ENCODE assay signal across 9 cellular contexts in genomic region chr11:107564877-107565218, GRCh38. TPM values are rescaled to one million over a fixed set of nuclear protein-coding genes. Genes with fewer than 3 reads are reported as not detected.
DNase-seq lines count a peak whose midpoint lies in the region; ATAC-seq and TF ChIP-seq lines count a peak whose summit lies in the region.
"Had no signal": no experiment of that assay in that cellular context is flagged by ENCODE, and none has a peak within 500 bp of the region (broad histone marks: within the 10 kb centered on the region; RNA-seq: fewer than 3 reads in every experiment).

No MANE protein-coding gene starts in this region.

- H3K4ac ChIP-seq in mesenchymal stem cell (ENCODE audit: low read depth in 1 of 2, low read length in 2 of 2), result peak overlapping the region in 1 of 2 experiments; percentile 98

- peaks cover 55% of the 10 kb centered on the region for H3K4me1 Mint-ChIP-seq in activated T-cell treated with anti-CD3 and anti-CD28 coated beads, Interleukin-2, amount 50 U/mL, for 72 hours (ENCODE audit: low read depth)

- H3K27me3 Mint-ChIP-seq in activated T-cell treated with anti-CD3 and anti-CD28 coated beads, Interleukin-2, amount 50 U/mL, for 72 hours (ENCODE audit: low read depth), result no peaks in the 10 kb centered on the region

- H3K9ac ChIP-seq in mesenchymal stem cell (ENCODE audit: low read length), result peak overlapping the region; percentile 93

- H3K9me3 Mint-ChIP-seq in activated T-cell treated with anti-CD3 and anti-CD28 coated beads, Interleukin-2, amount 50 U/mL, for 72 hours, result no peaks in the 10 kb centered on the region

- H3K23ac ChIP-seq in mesenchymal stem cell (ENCODE audit: low read length in 2 of 2), result no peak overlapping the region

- H2AFZ ChIP-seq in mesenchymal stem cell (ENCODE audit: low read depth, low read length), result peak overlapping the region; percentile 100

- H2BK120ac ChIP-seq in mesenchymal stem cell (ENCODE audit: low read depth, low read length), result no peak overlapping the region

- peak overlapping the region; percentile 83 for H3K27ac ChIP-seq in brain microvascular endothelial cell
- H3K27ac ChIP-seq in mesenchymal stem cell (ENCODE audit: low read length, poor library complexity, severe bottlenecking), result no peak overlapping the region

- no peak overlapping the region for H4K91ac ChIP-seq in mesenchymal stem cell (ENCODE audit: low read length)

- H3K9me3 ChIP-seq in mesenchymal stem cell (ENCODE audit: control insufficient read depth, low read length), result no peaks in the 10 kb centered on the region

- no peak overlapping the region for H2BK5ac ChIP-seq in mesenchymal stem cell (ENCODE audit: low read depth, low read length, poor library complexity, severe bottlenecking)

- in situ Hi-C loops in brain microvascular endothelial cell (cut with HindIII; ENCODE audit: low pct_ligation_motif_present, low sequenced_read_pairs), result loop anchor here (25.0 kb wide), 1 partner anchor 122 kb away; no protein-coding TSS in a partner anchor

- H3K18ac ChIP-seq in mesenchymal stem cell (ENCODE audit: low read depth in 1 of 2, low read length in 2 of 2), result peak overlapping the region in 1 of 2 experiments; percentile 75

- H3K4me3 Mint-ChIP-seq in activated T-cell treated with anti-CD3 and anti-CD28 coated beads, Interleukin-2, amount 50 U/mL, for 72 hours, result peak overlapping the region; percentile 87 to 95

- peak overlapping the region; percentile 76 for H3K27ac Mint-ChIP-seq in activated T-cell treated with anti-CD3 and anti-CD28 coated beads, Interleukin-2, amount 50 U/mL, for 72 hours

- peak; percentile 2 to 4 for ATAC-seq in activated T-cell treated with anti-CD3 and anti-CD28 coated beads, Interleukin-2, amount 50 U/mL, for 72 hours (replicated peaks in 1 of 2)
- peak; percentile 5 for ATAC-seq in HG03460 (IDR thresholded peaks at IDR 0.05; ENCODE audit: unreplicated experiment)
- no peak for ATAC-seq in GM21786 (IDR thresholded peaks at IDR 0.05; ENCODE audit: unreplicated experiment)

- no peak overlapping the region for H3K14ac ChIP-seq in mesenchymal stem cell (ENCODE audit: low read length in 2 of 2)

- no peak overlapping the region for H2BK12ac ChIP-seq in mesenchymal stem cell (ENCODE audit: low read length in 2 of 2)

- H3K79me1 ChIP-seq in mesenchymal stem cell (replicated peaks; ENCODE audit: low read length, poor library complexity, severe bottlenecking), result peaks cover 4% of the 10 kb centered on the region

- peak overlapping the region; percentile 54 for H3K4me2 ChIP-seq in mesenchymal stem cell (ENCODE audit: low read length, poor library complexity, severe bottlenecking)

- H3K27me3 ChIP-seq in brain microvascular endothelial cell (replicated peaks), result no peaks in the 10 kb centered on the region
- no peaks in the 10 kb centered on the region for H3K27me3 ChIP-seq in mesenchymal stem cell (ENCODE audit: control insufficient read depth in 1 of 2, insufficient read depth in 1 of 2, low read length in 2 of 2)

- H3K36me3 Mint-ChIP-seq in activated T-cell treated with anti-CD3 and anti-CD28 coated beads, Interleukin-2, amount 50 U/mL, for 72 hours (ENCODE audit: insufficient read depth in 2 of 2), result peaks cover 0 to 4% of the 10 kb centered on the region in 2 donors

- H3K4me3 ChIP-seq in brain microvascular endothelial cell (ENCODE audit: low read depth, low read length) (peak overlapping the region; percentile 99), mesenchymal stem cell (ENCODE audit: insufficient read depth in 1 of 2, low read depth in 1 of 2, low read length in 2 of 2) (peak overlapping the region; percentile 95 to 98)

- no peak overlapping the region for H2BK15ac ChIP-seq in mesenchymal stem cell (ENCODE audit: low read depth, poor library complexity, severe bottlenecking)

- no peak overlapping the region for H2AK5ac ChIP-seq in mesenchymal stem cell (ENCODE audit: low read length, severe bottlenecking)

- H4K8ac ChIP-seq in mesenchymal stem cell (ENCODE audit: low read length), result no peak overlapping the region

- TF ChIP-seq CTCF in brain microvascular endothelial cell (IDR thresholded peaks at IDR 0.05; ENCODE audit: low read depth, low read length, missing control alignments), result no peak

- peaks cover 6% of the 10 kb centered on the region for H3K4me1 ChIP-seq in mesenchymal stem cell (ENCODE audit: control insufficient read depth, insufficient read depth, low read depth, low read length)

- no peaks in the 10 kb centered on the region for H3K36me3 ChIP-seq in brain microvascular endothelial cell (replicated peaks)
- H3K36me3 ChIP-seq in mesenchymal stem cell (ENCODE audit: control insufficient read depth in 1 of 2, insufficient read depth in 2 of 2, low read depth in 1 of 2, low read length in 2 of 2), result peaks cover 0 to 2% of the 10 kb centered on the region in 2 experiments

- 10% methylated on average over 5 of the region's 6 CpGs for whole genome bisulfite sequencing in mesenchymal stem cell

- no peak for DNase-seq in activated T-cell treated with anti-CD3 and anti-CD28 coated beads, Interleukin-2, amount 50 U/mL, for 72 hours
- DNase-seq in activated T-cell treated with anti-CD3 and anti-CD28 coated beads, Interleukin-2, amount 50 U/mL, for 48 hours, result no peak
- no peak for DNase-seq in brain microvascular endothelial cell
- no peak for DNase-seq in mesenchymal stem cell
- DNase-seq in stimulated activated naive CD4-positive, alpha-beta T cell treated with Interleukin-2 at 50 U/mL for 16 hours (lab: John Stamatoyannopoulos, UW), result no peak
- DNase-seq in activated CD4-positive, CD25-positive, alpha-beta regulatory T cell treated with anti-CD3 and anti-CD28 coated beads, Interleukin-2, amount 50 U/mL, for 72 hours, result no peak

RNA-seq across cellular contexts. Expression of gene ALKBH8, which starts 0.7 kb away (rescaled TPM):
- 10 to 100 TPM; 12.8 TPM for total RNA-seq in activated T-cell treated with anti-CD3 and anti-CD28 coated beads, Interleukin-2, amount 50 U/mL, for 72 hours
- 4.4 TPM for polyA plus RNA-seq in mesenchymal stem cell (2013, experiment 1 of 2)
- 3.9 TPM for polyA plus RNA-seq in mesenchymal stem cell (2013, experiment 2 of 2)

RNA-seq across cellular contexts. Expression of gene ELMOD1, which starts 26.1 kb away (rescaled TPM):
- total RNA-seq in activated T-cell treated with anti-CD3 and anti-CD28 coated beads, Interleukin-2, amount 50 U/mL, for 72 hours, result not detected
- polyA plus RNA-seq in mesenchymal stem cell (2013, experiment 1 of 2), result 0.08 TPM
- polyA plus RNA-seq in mesenchymal stem cell (2013, experiment 2 of 2), result 0.11 TPM
- total RNA-seq: glomerular endothelial cell had no signal
